In the genomic region with DNA sequence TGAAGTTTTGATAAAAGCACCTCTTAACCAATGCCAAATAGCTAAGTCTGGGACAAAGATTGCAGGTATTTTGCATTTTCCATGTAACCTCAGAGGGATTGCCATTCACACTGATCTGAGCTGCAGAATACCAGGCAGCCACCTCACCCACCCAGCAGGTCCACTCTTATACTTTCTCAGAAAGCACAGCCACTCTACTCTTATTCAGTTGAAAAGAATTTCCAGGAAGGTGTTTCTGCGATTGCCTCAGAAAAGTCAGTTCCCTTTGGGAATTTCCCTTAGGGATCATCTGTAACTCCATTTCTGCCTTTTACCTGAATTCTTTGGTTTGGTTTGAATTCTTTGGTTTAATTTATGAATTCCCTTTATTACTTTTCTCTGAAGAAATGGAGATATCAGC, we compare ENCODE assay signal across 13 cellular contexts. TPM values are rescaled to one million over a fixed set of nuclear protein-coding genes. Genes with fewer than 3 reads are reported as not detected.
DNase-seq lines count a peak whose midpoint lies in the region; ATAC-seq and TF ChIP-seq lines count a peak whose summit lies in the region.
"Had no signal": no experiment of that assay in that cellular context is flagged by ENCODE, and none has a peak within 500 bp of the region (broad histone marks: within the 10 kb centered on the region; RNA-seq: fewer than 3 reads in every experiment).

No MANE protein-coding gene starts in this region.

- POLR2A ChIA-PET in activated CD8-positive, alpha-beta T cell treated with anti-CD3 and anti-CD28 coated beads, Interleukin-2, amount 10 ng/mL, durations not matched to agents 7 days and 5 days (lab: Charles Lee), result interaction anchor here (0.6 to 1.5 kb wide), 3 partner anchors 9 to 118 kb away, joined by 3 to 5 read pairs (median 5); no protein-coding TSS in a partner anchor

- no peak for DNase-seq in CD14-positive monocyte (ENCODE audit: low spot score)
- DNase-seq in HK-2 (ENCODE audit: unreplicated experiment), result peak; percentile 33
- DNase-seq in activated CD8-positive, alpha-beta T cell treated with anti-CD3 and anti-CD28 coated beads, Interleukin-2, amount 10 ng/mL, durations not matched to agents 7 days and 5 days, result no peak
- DNase-seq in iris pigment epithelial cell (ENCODE audit: low read depth), result peak; percentile 45
- no peak for DNase-seq in DMS53 treated with DMSO at 0.1 percent for 48 hours (lab: John Stamatoyannopoulos, UW; ENCODE audit: unreplicated experiment)
- no peak for DNase-seq in left ventricle myocardium superior
- no peak for DNase-seq in NCI-H1417 treated with DMSO at 0.1 percent for 48 hours (lab: John Stamatoyannopoulos, UW)
- DNase-seq: central memory CD4-positive, alpha-beta T cell; GOT3; head of caudate nucleus; NCI-H1048; small intestine had no signal

- H3K27me3 Mint-ChIP-seq in CD14-positive monocyte (ENCODE audit: low read depth in 3 of 3), result peaks cover 24 to 31% (median 26%) of the 10 kb centered on the region in 3 donors
- no peaks in the 10 kb centered on the region for H3K27me3 Mint-ChIP-seq in activated CD8-positive, alpha-beta T cell treated with anti-CD3 and anti-CD28 coated beads, Interleukin-2, amount 10 ng/mL, durations not matched to agents 7 days and 5 days (ENCODE audit: low read depth)

- peak overlapping the region; percentile 91 to 99 (median 98) for H3K27ac Mint-ChIP-seq in CD14-positive monocyte
- H3K27ac Mint-ChIP-seq in activated CD8-positive, alpha-beta T cell treated with anti-CD3 and anti-CD28 coated beads, Interleukin-2, amount 10 ng/mL, durations not matched to agents 7 days and 5 days, result peak overlapping the region; percentile 94

- peaks cover 65% of the 10 kb centered on the region for H3K4me1 Mint-ChIP-seq in CD14-positive monocyte
- H3K4me1 Mint-ChIP-seq in activated CD8-positive, alpha-beta T cell treated with anti-CD3 and anti-CD28 coated beads, Interleukin-2, amount 10 ng/mL, durations not matched to agents 7 days and 5 days (ENCODE audit: low read depth), result peaks cover 58% of the 10 kb centered on the region

- peaks cover 7 to 36% of the 10 kb centered on the region in 2 donors for H3K36me3 Mint-ChIP-seq in CD14-positive monocyte
- H3K36me3 Mint-ChIP-seq in activated CD8-positive, alpha-beta T cell treated with anti-CD3 and anti-CD28 coated beads, Interleukin-2, amount 10 ng/mL, durations not matched to agents 7 days and 5 days (ENCODE audit: low read depth), result peaks cover 16% of the 10 kb centered on the region

- H3K9me3 Mint-ChIP-seq in CD14-positive monocyte, result peaks cover 0 to 3% (median 0%) of the 10 kb centered on the region in 7 donors
- no peaks in the 10 kb centered on the region for H3K9me3 Mint-ChIP-seq in activated CD8-positive, alpha-beta T cell treated with anti-CD3 and anti-CD28 coated beads, Interleukin-2, amount 10 ng/mL, durations not matched to agents 7 days and 5 days (ENCODE audit: insufficient read depth)

- intact Hi-C loops in CD14-positive monocyte (cut with micrococcal nuclease) (loop anchor here (2.0 to 10.0 kb wide), 3 partner anchors 14 to 60 kb away; no protein-coding TSS in a partner anchor), left ventricle myocardium superior (cut with micrococcal nuclease) (no loop called here)

- TF ChIP-seq CTCF in CD14-positive monocyte (IDR thresholded peaks at IDR 0.05), result no peak

- CTCF ChIA-PET in activated CD8-positive, alpha-beta T cell treated with anti-CD3 and anti-CD28 coated beads, Interleukin-2, amount 10 ng/mL, durations not matched to agents 7 days and 5 days (lab: Charles Lee), result no interaction called here

- no peak for ATAC-seq in activated CD8-positive, alpha-beta T cell treated with anti-CD3 and anti-CD28 coated beads, Interleukin-2, amount 10 ng/mL, durations not matched to agents 7 days and 5 days
- ATAC-seq in left ventricle myocardium superior, result no peak
- ATAC-seq in HG03095 (IDR thresholded peaks at IDR 0.05; ENCODE audit: unreplicated experiment), result no peak

- H3K4me3 Mint-ChIP-seq in CD14-positive monocyte, result peak overlapping the region; percentile 85 to 92
- peak overlapping the region; percentile 91 for H3K4me3 Mint-ChIP-seq in activated CD8-positive, alpha-beta T cell treated with anti-CD3 and anti-CD28 coated beads, Interleukin-2, amount 10 ng/mL, durations not matched to agents 7 days and 5 days

RNA-seq across cellular contexts. Expression of a gene that starts 0.9 kb away (rescaled TPM):
- polyA plus RNA-seq in CD14-positive monocyte, result 100 to 1,000 TPM; 220 to 269 TPM
- 10 to 100 TPM; 71.0 to 75.4 TPM for total RNA-seq in activated CD8-positive, alpha-beta T cell treated with anti-CD3 and anti-CD28 coated beads, Interleukin-2, amount 10 ng/mL, durations not matched to agents 7 days and 5 days
- 10.1 TPM for total RNA-seq in left ventricle myocardium superior

Comparison
In these comparisons a context has a peak if more than half of its experiments do, and no peak if none do; other contexts are left out.
1. DNase-seq: peak in HK-2 (single experiment) and iris pigment epithelial cell (single experiment); none in CD14-positive monocyte (single experiment), activated CD8-positive, alpha-beta T cell treated with anti-CD3 and anti-CD28 coated beads, Interleukin-2, amount 10 ng/mL, durations not matched to agents 7 days and 5 days (single experiment), DMS53 treated with DMSO at 0.1 percent for 48 hours (single experiment), left ventricle myocardium superior (single experiment) and NCI-H1417 treated with DMSO at 0.1 percent for 48 hours (single experiment).